ENCODE assay signal across 1 cellular context in the genomic region with DNA sequence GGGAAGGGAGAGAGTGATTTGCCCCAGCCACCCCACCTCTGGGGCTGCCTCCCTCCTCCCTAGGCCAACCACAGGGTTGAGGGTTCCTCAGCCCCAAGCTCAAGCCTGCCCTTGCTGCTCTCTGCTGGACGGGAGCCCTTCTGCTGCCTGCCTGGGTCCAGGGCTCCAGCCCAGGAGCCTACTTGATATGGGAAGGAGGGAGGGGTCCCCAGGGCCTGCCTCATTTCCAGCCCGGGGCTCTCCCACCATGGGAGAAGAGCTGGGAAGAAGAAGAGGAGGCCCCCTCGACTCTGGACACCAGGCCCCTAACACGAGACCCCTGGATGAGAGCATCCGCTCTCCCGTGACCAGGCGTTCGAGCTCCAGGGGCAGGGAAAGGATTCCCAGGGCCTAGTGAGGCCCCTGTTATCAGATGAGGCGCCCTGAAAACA.
TF ChIP-seq lines count a peak whose summit lies in the region.

No MANE protein-coding gene starts in this region.

TF ChIP-seq in HCT116, 20 proteins besides CTCF, POLR2A, EP300 and RAD21:
- no peak for TF ChIP-seq MAX (IDR thresholded peaks at IDR 0.05)
- no peak for TF ChIP-seq ZNF274 (IDR thresholded peaks at IDR 0.05; ENCODE audit: low read depth, low read length)
